In the genomic region with DNA sequence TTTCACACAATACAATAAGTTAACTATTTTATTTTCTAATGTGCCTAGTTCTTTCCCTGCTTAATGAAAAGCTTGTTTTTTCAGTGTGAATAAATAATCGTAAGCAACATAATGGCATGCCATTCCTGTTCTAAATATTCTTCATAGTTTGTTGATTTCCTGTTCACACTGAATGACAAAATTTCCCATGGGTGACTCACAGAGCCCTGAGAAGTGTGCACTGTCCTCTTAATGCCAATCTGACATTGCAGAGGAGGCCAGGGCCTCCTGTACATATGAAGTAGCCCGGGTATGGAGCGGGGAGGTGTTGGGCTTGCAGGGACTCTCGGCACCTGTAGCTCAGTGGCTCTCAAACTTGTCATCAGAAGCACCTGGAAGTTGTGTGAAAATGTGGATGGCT, we compare ENCODE assay signal across 16 cellular contexts. TPM values are rescaled to one million over a fixed set of nuclear protein-coding genes. Genes with fewer than 3 reads are reported as not detected.
"Had no signal": no experiment of that assay in that cellular context is flagged by ENCODE, and none has a peak within 500 bp of the region (broad histone marks: within the 10 kb centered on the region; RNA-seq: fewer than 3 reads in every experiment).

No MANE protein-coding gene starts in this region.

- ATAC-seq: left lobe of liver; pancreas; stimulated activated memory B cell treated with anti-CD40 and anti-IgM and Interleukin-4, amounts not matched to agents 10 μg/mL and 1 μg/mL and 100 μg/mL, for 72 hours; T-helper 17 cell; WTC11 had no signal

- H3K4me3 ChIP-seq: breast epithelium, pancreas, tibial artery had no signal

- DNase-seq: activated CD4-positive, alpha-beta T cell treated with anti-CD3 and anti-CD28 coated beads for 4 hours; activated CD8-positive, alpha-beta memory T cell treated with anti-CD3 and anti-CD28 coated beads, Interleukin-2, amount 50 U/mL, for 48 hours; activated gamma-delta T cell treated with Interleukin-2 at 50 U/mL for 16 hours; activated naive CD8-positive, alpha-beta T cell treated with anti-CD3 and anti-CD28 coated beads, Interleukin-2, amount 10 ng/mL, durations not matched to agents 7 days and 5 days; aorta; erythroblast; naive B cell; pancreas; T-helper 17 cell; tibial artery had no signal

RNA-seq across cellular contexts. Expression of a gene that starts 24.3 kb away (rescaled TPM):
- total RNA-seq: breast epithelium, cerebellum, left lobe of liver, subcutaneous adipose tissue, WTC11 had no signal

RNA-seq across cellular contexts. Expression of a gene that starts 58.5 kb away (rescaled TPM):
- total RNA-seq: WTC11 had no signal
